Comparison of ENCODE assay signal across 25 cellular contexts in the genomic region with DNA sequence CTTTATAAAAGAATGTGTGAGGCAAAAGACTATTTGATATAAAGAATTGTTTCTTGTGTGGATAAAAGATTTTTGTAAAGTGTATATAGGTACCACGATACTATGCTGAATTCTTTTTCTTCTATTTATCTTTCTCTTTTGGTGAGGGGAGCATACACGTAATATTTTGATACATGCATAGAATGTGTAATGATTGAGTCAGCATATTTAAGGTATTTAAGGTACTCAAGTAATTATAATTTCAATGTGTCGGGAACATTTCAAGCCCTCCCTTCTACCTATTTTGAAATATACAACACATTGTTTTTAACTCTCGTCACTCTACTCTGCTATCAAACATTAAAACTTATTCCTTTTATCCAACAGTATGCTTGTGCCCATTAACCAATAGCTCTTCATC.
DNase-seq lines count a peak whose midpoint lies in the region; ATAC-seq, FAIRE-seq and TF ChIP-seq lines count a peak whose summit lies in the region.
"Had no signal": no experiment of that assay in that cellular context is flagged by ENCODE, and none has a peak within 500 bp of the region (broad histone marks: within the 10 kb centered on the region; RNA-seq: fewer than 3 reads in every experiment).

No MANE protein-coding gene starts in this region.

- dilution Hi-C loops in IMR-90 (cut with HindIII; ENCODE audit: low sequenced_read_pairs, unreplicated experiment), result no loop called here

- H3K79me2 ChIP-seq in HepG2 (ENCODE audit: insufficient read depth, low read length) (no peaks in the 10 kb centered on the region), H1 (ENCODE audit: control insufficient read depth in 1 of 2, insufficient read depth in 2 of 2, low read length in 2 of 2) (no peaks in the 10 kb centered on the region)

- no peaks in the 10 kb centered on the region for H3K9me1 ChIP-seq in IMR-90 (ENCODE audit: insufficient read depth, low read length)

- H4K8ac ChIP-seq in IMR-90 (ENCODE audit: low read depth in 2 of 2, low read length in 2 of 2) (no peak overlapping the region), H1 (ENCODE audit: extremely low read depth, insufficient read depth, low read length) (no peak overlapping the region)

- in situ Hi-C loops in HepG2 (cut with HindIII; ENCODE audit: extremely low pct_ligation_motif_present, low pct_unique_long_range_greater_than_20kb), result no loop called here
- in situ Hi-C loops in IMR-90 (cut with MboI; ENCODE audit: low sequenced_read_pairs), result no loop called here

- TF ChIP-seq POLR2A in HepG2 (IDR thresholded peaks at IDR 0.05; ENCODE audit: insufficient read depth in 1 of 2, low read depth in 2 of 2, low read length in 2 of 2) (no peak), right lobe of liver (IDR thresholded peaks at IDR 0.05) (no peak), IMR-90 (IDR thresholded peaks at IDR 0.05; ENCODE audit: low read depth, low read length) (no peak), H1 (IDR thresholded peaks at IDR 0.05; ENCODE audit: control extremely low read depth in 1 of 2, low read depth in 2 of 2, low read length in 2 of 2) (no peak), esophagus squamous epithelium (IDR thresholded peaks at IDR 0.05) (no peak)

- H2BK12ac ChIP-seq in H1 (ENCODE audit: low read depth, low read length), result no peak overlapping the region

- peaks cover 80% of the 10 kb centered on the region for H3K9me3 ChIP-seq in HepG2 (ENCODE audit: low read length)
- no peaks in the 10 kb centered on the region for H3K9me3 ChIP-seq in right lobe of liver
- H3K9me3 ChIP-seq in IMR-90 (ENCODE audit: control insufficient read depth, insufficient read depth, low read length), result no peaks in the 10 kb centered on the region
- no peaks in the 10 kb centered on the region for H3K9me3 ChIP-seq in H1 (ENCODE audit: insufficient read depth in 2 of 2, low read depth in 1 of 2, low read length in 1 of 2)
- peaks cover 0 to 6% (median 0%) of the 10 kb centered on the region in 3 donors for H3K9me3 ChIP-seq in esophagus squamous epithelium
- H3K9me3 ChIP-seq: BE2C, BLaER1 had no signal

- BruUV-seq in HepG2 (replicated peaks; lab: Mats Ljungman, UMichigan) (no TSS peak), IMR-90 (replicated peaks; lab: Mats Ljungman, UMichigan) (no TSS peak)

- H3K23me2 ChIP-seq in H1 (ENCODE audit: low read depth, low read length), result no peaks in the 10 kb centered on the region; the same call in 1 of the 2 replicates

- H2BK5ac ChIP-seq in IMR-90 (ENCODE audit: low read depth, low read length, poor library complexity, severe bottlenecking), result no peak overlapping the region
- H2BK5ac ChIP-seq in H1 (ENCODE audit: low read depth, low read length), result no peak overlapping the region

- H3K14ac ChIP-seq in IMR-90 (replicated peaks; ENCODE audit: low read depth, low read length) (no peak overlapping the region), H1 (ENCODE audit: insufficient read length) (no peak overlapping the region)

- no peaks in the 10 kb centered on the region for H3K27me3 ChIP-seq in HepG2 (ENCODE audit: control insufficient read depth in 1 of 2, insufficient read depth in 2 of 2, low read length in 2 of 2)
- H3K27me3 ChIP-seq in right lobe of liver, result no peaks in the 10 kb centered on the region
- no peaks in the 10 kb centered on the region for H3K27me3 ChIP-seq in IMR-90 (ENCODE audit: control insufficient read depth, insufficient read depth, low read length)
- peaks cover 0 to 1% (median 0%) of the 10 kb centered on the region in 4 experiments; a peak in 1 of 7 replicates for H3K27me3 ChIP-seq in H1 (replicated peaks in 1 of 4; ENCODE audit: control insufficient read depth in 3 of 4, extremely low read depth in 1 of 4, insufficient read depth in 3 of 4, low read length in 3 of 4)
- no peaks in the 10 kb centered on the region for H3K27me3 ChIP-seq in esophagus squamous epithelium
- H3K27me3 ChIP-seq: BE2C, BLaER1 had no signal

- H3K56ac ChIP-seq in IMR-90 (ENCODE audit: extremely low read depth, insufficient read depth, low read length) (no peak overlapping the region), H1 (replicated peaks; ENCODE audit: insufficient read length, low read depth, low read length) (no peak overlapping the region)

- H3K4me1 ChIP-seq in HepG2 (ENCODE audit: insufficient read depth, low read length) (no peaks in the 10 kb centered on the region), right lobe of liver (no peaks in the 10 kb centered on the region), IMR-90 (ENCODE audit: control insufficient read depth, insufficient read depth, low read length) (no peaks in the 10 kb centered on the region), H1 (replicated peaks in 1 of 4; ENCODE audit: control insufficient read depth in 3 of 4, insufficient read depth in 4 of 4, low read length in 3 of 4) (no peaks in the 10 kb centered on the region), esophagus squamous epithelium (no peaks in the 10 kb centered on the region)
- H3K4me1 ChIP-seq: BE2C, BLaER1 had no signal

- H3K4ac ChIP-seq in IMR-90 (ENCODE audit: low read depth, low read length) (no peak overlapping the region), H1 (replicated peaks; ENCODE audit: insufficient read length, low read depth, low read length) (peak overlapping the region; percentile 69)

- H4K20me1 ChIP-seq in HepG2 (ENCODE audit: insufficient read depth, low read length) (no peaks in the 10 kb centered on the region), IMR-90 (ENCODE audit: insufficient read depth, low read length) (no peaks in the 10 kb centered on the region), H1 (replicated peaks in 1 of 2; ENCODE audit: control insufficient read depth in 1 of 2, insufficient read depth in 2 of 2, low read length in 2 of 2) (no peaks in the 10 kb centered on the region)
- H4K20me1 ChIP-seq: BLaER1 had no signal

- H4K5ac ChIP-seq in IMR-90 (ENCODE audit: low read depth, low read length) (no peak overlapping the region), H1 (ENCODE audit: insufficient read length, low read depth, low read length) (no peak overlapping the region)

- H3K27ac ChIP-seq in HepG2 (ENCODE audit: extremely low read length, insufficient read depth, low read length), result no peak overlapping the region
- H3K27ac ChIP-seq in right lobe of liver, result no peak overlapping the region
- H3K27ac ChIP-seq in IMR-90 (ENCODE audit: insufficient read depth, low read length), result no peak overlapping the region
- H3K27ac ChIP-seq in H1 (ENCODE audit: low read depth, low read length), result no peak overlapping the region
- no peak overlapping the region for H3K27ac ChIP-seq in esophagus squamous epithelium
- H3K27ac ChIP-seq: 22Rv1, BLaER1 had no signal

- H3K18ac ChIP-seq in IMR-90 (ENCODE audit: low read depth, low read length) (no peak overlapping the region), H1 (ENCODE audit: extremely low read depth, low read length) (no peak overlapping the region)

- no peak overlapping the region for H2BK15ac ChIP-seq in IMR-90 (ENCODE audit: low read depth, low read length)
- H2BK15ac ChIP-seq in H1 (ENCODE audit: low read length), result no peak overlapping the region

- no peak overlapping the region for H2AFZ ChIP-seq in HepG2 (ENCODE audit: low read length)
- no peak overlapping the region for H2AFZ ChIP-seq in IMR-90 (replicated peaks; ENCODE audit: low read length, poor library complexity)
- H2AFZ ChIP-seq in H1 (ENCODE audit: low read length), result no peak overlapping the region

- H3K79me1 ChIP-seq in IMR-90 (ENCODE audit: low read depth in 1 of 2, low read length in 2 of 2) (no peaks in the 10 kb centered on the region), H1 (ENCODE audit: low read depth, low read length) (no peaks in the 10 kb centered on the region)

- TF ChIP-seq RAD21 in HepG2 (CRISPR knock-in tag; IDR thresholded peaks at IDR 0.05), result no peak
- TF ChIP-seq RAD21 in IMR-90 (IDR thresholded peaks at IDR 0.05; ENCODE audit: low read length), result no peak
- no peak for TF ChIP-seq RAD21 in H1 (IDR thresholded peaks at IDR 0.05 in 1 of 2, conservative IDR thresholded peaks at IDR 0.05 in 1 of 2; ENCODE audit: low read depth in 2 of 2, low read length in 2 of 2)

- WGBS in HepG2 (ENCODE audit: low lambda C conversion rate), result 9% methylated on average over 4 of the region's 4 CpGs
- 77% methylated on average over 4 of the region's 4 CpGs for WGBS in right lobe of liver (ENCODE audit: insufficient coverage, low coverage, low lambda C conversion rate, missing lambda C conversion rate)
- 29% methylated on average over 1 of the region's 4 CpGs; no CpG with 5 or more reads in 1 of the 2 experiments for WGBS in IMR-90 (ENCODE audit: extremely low coverage in 2 of 2, insufficient read length in 1 of 2), 2 experiments
- 93% methylated on average over 4 of the region's 4 CpGs; no CpG with 5 or more reads in 1 of the 2 experiments for WGBS in H1 (ENCODE audit: extremely low coverage in 1 of 2, insufficient coverage in 1 of 2, insufficient read length in 1 of 2, insufficient replicate concordance in 2 of 2, low coverage in 1 of 2, low lambda C conversion rate in 2 of 2, missing lambda C conversion rate in 1 of 2), 2 experiments
- WGBS in esophagus squamous epithelium, 2 donors, result 85 to 95% methylated on average over 4 of the region's 4 CpGs

- TF ChIP-seq EP300 in HepG2 (IDR thresholded peaks at IDR 0.05; ENCODE audit: low read depth in 2 of 2, low read length in 2 of 2) (no peak), HepG2 (CRISPR knock-in tag; IDR thresholded peaks at IDR 0.05; ENCODE audit: borderline replicate concordance) (no peak), H1 (IDR thresholded peaks at IDR 0.05; ENCODE audit: borderline replicate concordance in 1 of 2, low read depth in 2 of 2, low read length in 2 of 2) (no peak)

- H3K36me3 ChIP-seq in HepG2 (replicated peaks in 1 of 2; ENCODE audit: control insufficient read depth in 1 of 2, insufficient read depth in 2 of 2, low read length in 2 of 2) (no peaks in the 10 kb centered on the region), right lobe of liver (no peaks in the 10 kb centered on the region), IMR-90 (ENCODE audit: control insufficient read depth, insufficient read depth, low read length) (no peaks in the 10 kb centered on the region), H1 (ENCODE audit: control insufficient read depth in 2 of 4, insufficient read depth in 4 of 4, low read length in 3 of 4) (no peaks in the 10 kb centered on the region), esophagus squamous epithelium (no peaks in the 10 kb centered on the region)
- H3K36me3 ChIP-seq: BE2C, BLaER1 had no signal

- no peak for DNase-seq in HepG2 (ENCODE audit: low spot score)
- DNase-seq in right lobe of liver, result no peak
- DNase-seq in IMR-90, result no peak
- DNase-seq in H1 (ENCODE audit: low read depth in 1 of 2, low spot score in 2 of 2), result no peak
- no peak for DNase-seq in esophagus squamous epithelium (lab: John Stamatoyannopoulos, UW)
- DNase-seq in NCI-H187 treated with DMSO at 0.1 percent for 48 hours (lab: John Stamatoyannopoulos, UW), result no peak
- DNase-seq: ACHN; BE2C; C1 segment of cervical spinal cord; CD4-positive, alpha-beta memory T cell; CD4-positive, CD25-positive, alpha-beta regulatory T cell; CD8-positive, alpha-beta memory T cell; COR-L47; DMS 273 treated with DMSO at 0.1 percent for 48 hours; DMS153; DMS53; DMS79; DND-41; EL; GDM1 had no signal

- H3K4me2 ChIP-seq in HepG2 (ENCODE audit: low read depth, low read length) (no peak overlapping the region), IMR-90 (ENCODE audit: low read depth, low read length) (no peak overlapping the region), H1 (ENCODE audit: insufficient read depth in 1 of 2, low read depth in 2 of 2, low read length in 2 of 2) (no peak overlapping the region)
- H3K4me2 ChIP-seq: BLaER1 had no signal

- TF ChIP-seq CTCF in HepG2 (CRISPR knock-in tag; IDR thresholded peaks at IDR 0.05) (no peak), right lobe of liver (IDR thresholded peaks at IDR 0.05) (no peak), IMR-90 (conservative IDR thresholded peaks at IDR 0.05; ENCODE audit: low read depth, low read length) (no peak), H1 (IDR thresholded peaks at IDR 0.05; ENCODE audit: control extremely low read depth in 1 of 3, insufficient read depth in 1 of 3, low read depth in 1 of 3, low read length in 3 of 3) (no peak), esophagus squamous epithelium (IDR thresholded peaks at IDR 0.05) (no peak)

- FAIRE-seq in HepG2 (lab: Jason Lieb, UNC) (no peak), H1 (lab: Jason Lieb, UNC) (no peak)
- FAIRE-seq: GM12878, GM12892, GM18507 had no signal

- H3K9ac ChIP-seq in HepG2 (ENCODE audit: insufficient read depth, low read depth, low read length), result no peak overlapping the region
- no peak overlapping the region for H3K9ac ChIP-seq in IMR-90 (ENCODE audit: low read depth, low read length)
- H3K9ac ChIP-seq in H1 (replicated peaks in 1 of 4; ENCODE audit: extremely low read depth in 1 of 4, low read depth in 3 of 4, low read length in 3 of 4), result no peak overlapping the region
- H3K9ac ChIP-seq: BLaER1 had no signal

- H2BK20ac ChIP-seq in IMR-90 (ENCODE audit: low read depth, low read length) (no peak overlapping the region), H1 (ENCODE audit: low read length) (no peak overlapping the region)

- POLR2A ChIA-PET in HepG2 (lab: Yijun Ruan, JAX) (no interaction called here), IMR-90 (lab: Charles Lee; ENCODE audit: unreplicated experiment) (no interaction called here), H1 (lab: Charles Lee; ENCODE audit: partially characterized antibody) (no interaction called here)

- ATAC-seq in HepG2 (no peak), right lobe of liver (no peak), IMR-90 (ENCODE audit: low read depth) (no peak)
- ATAC-seq: GM12878 had no signal

- CTCF ChIA-PET in HepG2 (lab: Yijun Ruan, JAX; ENCODE audit: low intra/inter-chr PET ratio, low total read pairs) (no interaction called here), IMR-90 (lab: Yijun Ruan, JAX) (no interaction called here), H1 (lab: Charles Lee; ENCODE audit: partially characterized antibody) (no interaction called here)

- H3K23ac ChIP-seq in IMR-90 (ENCODE audit: low read depth, low read length) (no peak overlapping the region), H1 (ENCODE audit: insufficient read length) (no peak overlapping the region)

- H2BK120ac ChIP-seq in IMR-90 (ENCODE audit: low read depth, low read length), result no peak overlapping the region
- no peak overlapping the region for H2BK120ac ChIP-seq in H1 (replicated peaks; ENCODE audit: low read depth, low read length)

- no peak overlapping the region for H3K4me3 ChIP-seq in HepG2 (replicated peaks in 1 of 3; ENCODE audit: insufficient read depth in 1 of 3, low read depth in 2 of 3, low read length in 3 of 3)
- no peak overlapping the region for H3K4me3 ChIP-seq in right lobe of liver
- H3K4me3 ChIP-seq in IMR-90 (ENCODE audit: insufficient read depth, low read depth, low read length), result no peak overlapping the region
- H3K4me3 ChIP-seq in H1 (ENCODE audit: extremely low read depth in 1 of 4, insufficient read depth in 2 of 4, low read depth in 3 of 4, low read length in 4 of 4), result no peak overlapping the region
- no peak overlapping the region for H3K4me3 ChIP-seq in esophagus squamous epithelium
- H3K4me3 ChIP-seq: BLaER1, GM12878 had no signal

- intact Hi-C loops in HepG2 (cut with micrococcal nuclease; ENCODE audit: unreplicated experiment) (no loop called here), right lobe of liver (cut with DNase I) (no loop called here), IMR-90 (cut with micrococcal nuclease) (no loop called here), esophagus squamous epithelium (cut with DNase I) (no loop called here)

- no peak overlapping the region for H2AK5ac ChIP-seq in IMR-90 (ENCODE audit: low read depth, low read length)
- no peak overlapping the region for H2AK5ac ChIP-seq in H1 (ENCODE audit: low read depth, low read length)

- no peak overlapping the region for H2AK9ac ChIP-seq in IMR-90 (replicated peaks; ENCODE audit: low read depth, low read length, poor library complexity)

- H4K91ac ChIP-seq in IMR-90 (ENCODE audit: insufficient read depth, low read depth, low read length), result no peak overlapping the region
- H4K91ac ChIP-seq in H1 (replicated peaks; ENCODE audit: insufficient read length, low read length), result no peak overlapping the region
